ENCODE assay signal across 12 cellular contexts in genomic region chr22:39041908-39042307, GRCh38. TPM values are rescaled to one million over a fixed set of nuclear protein-coding genes. Genes with fewer than 3 reads are reported as not detected.
DNase-seq lines count a peak whose midpoint lies in the region; ATAC-seq and TF ChIP-seq lines count a peak whose summit lies in the region.
"Had no signal": no experiment of that assay in that cellular context is flagged by ENCODE, and none has a peak within 500 bp of the region (broad histone marks: within the 10 kb centered on the region; RNA-seq: fewer than 3 reads in every experiment).

No MANE protein-coding gene starts in this region.

- H3K27me3 Mint-ChIP-seq in MCF 10A (ENCODE audit: insufficient read depth, unreplicated experiment) = no peaks in the 10 kb centered on the region
- H3K27me3 Mint-ChIP-seq in T-helper 17 cell = no peaks in the 10 kb centered on the region
- peaks cover 2 to 4% (median 3%) of the 10 kb centered on the region in 3 donors for H3K27me3 Mint-ChIP-seq in immature natural killer cell (ENCODE audit: low read depth in 3 of 3)

- H3K36me3 ChIP-seq in mammary epithelial cell (ENCODE audit: insufficient read depth, low read length) (no peaks in the 10 kb centered on the region), upper lobe of right lung (no peaks in the 10 kb centered on the region)
- H3K36me3 ChIP-seq: MG63 had no signal

- H3K4me3 Mint-ChIP-seq in MCF 10A (ENCODE audit: unreplicated experiment) = no peak overlapping the region
- peak overlapping the region; percentile 92 for H3K4me3 Mint-ChIP-seq in T-helper 17 cell
- peak overlapping the region; percentile 63 to 88 (median 85) for H3K4me3 Mint-ChIP-seq in immature natural killer cell

- intact Hi-C loops in mammary epithelial cell (cut with micrococcal nuclease) (loop anchor here (2.0 kb wide), 1 partner anchor 27 kb away; the partner anchor contains the start of gene APOBEC3C), MCF 10A (cut with micrococcal nuclease) (no loop called here), upper lobe of right lung (cut with DNase I) (no loop called here), left colon (cut with DNase I, micrococcal nuclease) (no loop called here)

- H3K27ac ChIP-seq in mammary epithelial cell (ENCODE audit: insufficient read depth, low read depth, low read length) (no peak overlapping the region), upper lobe of right lung (no peak overlapping the region)

- H3K27me3 ChIP-seq in mammary epithelial cell (ENCODE audit: insufficient read depth, low read length) (no peaks in the 10 kb centered on the region), upper lobe of right lung (no peaks in the 10 kb centered on the region)
- H3K27me3 ChIP-seq: MG63 had no signal

- no peaks in the 10 kb centered on the region for H4K20me1 ChIP-seq in mammary epithelial cell (ENCODE audit: insufficient read depth, low read length)

- H3K27ac Mint-ChIP-seq in MCF 10A (ENCODE audit: low read depth, unreplicated experiment) = no peak overlapping the region
- H3K27ac Mint-ChIP-seq in T-helper 17 cell = peak overlapping the region; percentile 93
- H3K27ac Mint-ChIP-seq in immature natural killer cell = peak overlapping the region; percentile 89 to 94 (median 92)

- ATAC-seq in T-helper 17 cell = no peak
- no peak for ATAC-seq in upper lobe of right lung
- ATAC-seq in left colon = no peak
- no peak for ATAC-seq in GM18867 (IDR thresholded peaks at IDR 0.05; ENCODE audit: unreplicated experiment)

- H3K36me3 Mint-ChIP-seq in MCF 10A (ENCODE audit: insufficient read depth, unreplicated experiment) (no peaks in the 10 kb centered on the region), T-helper 17 cell (ENCODE audit: low read depth) (no peaks in the 10 kb centered on the region), immature natural killer cell (peaks cover 0 to 11% (median 4%) of the 10 kb centered on the region in 3 donors)

- H3K4me1 Mint-ChIP-seq in MCF 10A (ENCODE audit: insufficient read depth, unreplicated experiment) = no peaks in the 10 kb centered on the region
- H3K4me1 Mint-ChIP-seq in T-helper 17 cell = peaks cover 28% of the 10 kb centered on the region
- peaks cover 45 to 54% of the 10 kb centered on the region in 2 donors for H3K4me1 Mint-ChIP-seq in immature natural killer cell

- no peaks in the 10 kb centered on the region for H3K9me3 ChIP-seq in mammary epithelial cell (replicated peaks; ENCODE audit: insufficient read depth, low read length)
- no peaks in the 10 kb centered on the region for H3K9me3 ChIP-seq in T-helper 17 cell (ENCODE audit: control insufficient read depth, low read length, poor library complexity, severe bottlenecking)
- H3K9me3 ChIP-seq in upper lobe of right lung = no peaks in the 10 kb centered on the region
- H3K9me3 ChIP-seq: MG63 had no signal

- H3K4me3 ChIP-seq in mammary epithelial cell (replicated peaks in 1 of 3; ENCODE audit: insufficient read depth in 1 of 3, low read depth in 2 of 3, low read length in 3 of 3) = peak overlapping the region in 1 of 3 experiments; percentile 71
- peak overlapping the region; percentile 66 for H3K4me3 ChIP-seq in upper lobe of right lung

- dilution Hi-C loops in mammary epithelial cell (cut with HindIII; ENCODE audit: low sequenced_read_pairs) = no loop called here

- H3K79me2 ChIP-seq in mammary epithelial cell (ENCODE audit: insufficient read depth, low read length) = peaks cover 17% of the 10 kb centered on the region

- peaks cover 6% of the 10 kb centered on the region for H3K4me1 ChIP-seq in mammary epithelial cell (ENCODE audit: insufficient read depth, low read length)
- peaks cover 9% of the 10 kb centered on the region for H3K4me1 ChIP-seq in upper lobe of right lung

- CTCF ChIA-PET in mammary epithelial cell (lab: Charles Lee; ENCODE audit: low non-redundant PET) = no interaction called here
- CTCF ChIA-PET in MCF 10A (lab: Yijun Ruan, JAX) = no interaction called here

- DNase-seq in mammary epithelial cell (no peak), MCF 10A (ENCODE audit: unreplicated experiment) (no peak), T-helper 17 cell (no peak), immature natural killer cell (no peak), upper lobe of right lung (no peak), left colon (no peak), NOMO-1 treated with dmso at 0.1 percent for 144 hours (lab: John Stamatoyannopoulos, UW; ENCODE audit: unreplicated experiment) (no peak)
- DNase-seq: AML-193; MG63; SHP77 treated with DMSO at 0.1 percent for 48 hours; stimulated activated naive CD4-positive, alpha-beta T cell treated with Interleukin-2 at 50 U/mL for 16 hours had no signal

- H3K4me2 ChIP-seq in mammary epithelial cell (ENCODE audit: insufficient read depth, low read depth, low read length) = peak overlapping the region; percentile 86

- in situ Hi-C loops in mammary epithelial cell (cut with MboI; ENCODE audit: low sequenced_read_pairs in 2 of 2) = no loop called here

- H2AFZ ChIP-seq in mammary epithelial cell (ENCODE audit: low read depth, low read length) = no peak overlapping the region

- H3K9me3 Mint-ChIP-seq in MCF 10A (ENCODE audit: unreplicated experiment) (no peaks in the 10 kb centered on the region), immature natural killer cell (no peaks in the 10 kb centered on the region)

- no peak overlapping the region for H3K9ac ChIP-seq in mammary epithelial cell (ENCODE audit: insufficient read depth, low read length)

- POLR2A ChIA-PET in MCF 10A (lab: Yijun Ruan, JAX) = interaction anchor here (0.7 kb wide), 1 partner anchor 927 kb away, joined by 3 read pairs; no protein-coding TSS in a partner anchor

- TF ChIP-seq CTCF in mammary epithelial cell (conservative IDR thresholded peaks at IDR 0.05 in 1 of 2, IDR thresholded peaks at IDR 0.05 in 1 of 2; ENCODE audit: extremely low read depth in 1 of 2, insufficient read depth in 1 of 2, low read depth in 1 of 2, low read length in 2 of 2) (no peak), MCF 10A (IDR thresholded peaks at IDR 0.05; ENCODE audit: unreplicated experiment) (no peak), upper lobe of right lung (IDR thresholded peaks at IDR 0.05) (no peak)

- WGBS in mammary epithelial cell (ENCODE audit: low coverage, missing lambda C conversion rate) = 94% methylated on average over 7 of the region's 7 CpGs

- TSS peak; percentile 63 for BruUV-seq in mammary epithelial cell (replicated peaks; lab: Mats Ljungman, UMichigan)
- no TSS peak for BruUV-seq in MCF 10A (replicated peaks; lab: Mats Ljungman, UMichigan)

RNA-seq across cellular contexts. Expression of gene APOBEC3F, which starts 1.2 kb away (rescaled TPM):
- 10 to 100 TPM in 1 of 2 donors, 1 to 10 TPM in 1; 3.5 to 16.4 TPM for total RNA-seq in mammary epithelial cell
- polyA plus RNA-seq in mammary epithelial cell = 13.4 TPM
- polyA minus RNA-seq in mammary epithelial cell = 26.3 TPM
- total RNA-seq in MCF 10A (2022) = 1.3 and 1.4 TPM in 2 replicates
- 10 to 100 TPM; 11.7 to 13.5 TPM for total RNA-seq in T-helper 17 cell
- polyA plus RNA-seq in immature natural killer cell = 10 to 100 TPM in 2 of 3 donors, 1 to 10 TPM in 1; 9.0 to 43.0 (median 16.8) TPM
- total RNA-seq in upper lobe of right lung = 9.0 TPM
- total RNA-seq in left colon = 1 to 10 TPM; 6.3 to 6.6 TPM

RNA-seq across cellular contexts. Expression of gene APOBEC3D, which starts 21.0 kb away (rescaled TPM):
- under 1 TPM; 0.33 to 0.92 TPM for total RNA-seq in mammary epithelial cell
- polyA plus RNA-seq in mammary epithelial cell = 0.53 TPM
- not detected for polyA minus RNA-seq in mammary epithelial cell
- total RNA-seq in MCF 10A (2022) = 0.14 and 0.83 TPM in 2 replicates
- total RNA-seq in T-helper 17 cell = 10 to 100 TPM; 12.2 to 17.6 TPM
- 10 to 100 TPM in 2 of 3 donors, 1 to 10 TPM in 1; 3.9 to 25.3 (median 15.4) TPM for polyA plus RNA-seq in immature natural killer cell
- total RNA-seq in upper lobe of right lung = 3.3 TPM
- 1 to 10 TPM; 3.6 to 7.2 TPM for total RNA-seq in left colon

RNA-seq across cellular contexts. Expression of gene APOBEC3C, which starts 27.9 kb away (rescaled TPM):
- total RNA-seq in mammary epithelial cell (100 to 1,000 TPM in 1 of 2 donors, 10 to 100 TPM in 1; 30.5 to 151 TPM), MCF 10A (2022) (24.8 and 30.1 TPM in 2 replicates), T-helper 17 cell (10 to 100 TPM; 35.9 to 39.8 TPM), upper lobe of right lung (25.3 TPM), left colon (10 to 100 TPM; 19.9 to 37.7 TPM)
- polyA plus RNA-seq in mammary epithelial cell (101 TPM), immature natural killer cell (100 to 1,000 TPM; 242 to 468 (median 346) TPM)
- polyA minus RNA-seq in mammary epithelial cell = 89.5 TPM

RNA-seq across cellular contexts. Expression of gene APOBEC3G, which starts 35.2 kb away (rescaled TPM):
- total RNA-seq in mammary epithelial cell (10 to 100 TPM; 14.3 to 26.2 TPM), MCF 10A (2022) (0.49 and 0.54 TPM in 2 replicates), T-helper 17 cell (10 to 100 TPM; 21.5 to 24.6 TPM), upper lobe of right lung (16.1 TPM), left colon (1 to 10 TPM; 3.8 to 7.8 TPM)
- polyA plus RNA-seq in mammary epithelial cell (50.7 TPM), immature natural killer cell (100 to 1,000 TPM; 494 to 885 (median 545) TPM)
- polyA minus RNA-seq in mammary epithelial cell = 197 TPM

RNA-seq across cellular contexts. Expression of gene APOBEC3H, which starts 55.1 kb away (rescaled TPM):
- total RNA-seq in mammary epithelial cell = under 1 TPM in 1 of 2 donors, not detected in 1; 0.87 TPM
- 0.24 TPM for polyA plus RNA-seq in mammary epithelial cell
- polyA minus RNA-seq in mammary epithelial cell = not detected
- total RNA-seq in MCF 10A (2022) = 0.86 and 1.2 TPM in 2 replicates
- total RNA-seq in T-helper 17 cell = 1 to 10 TPM; 1.4 to 4.4 TPM
- polyA plus RNA-seq in immature natural killer cell = 10 to 100 TPM; 16.7 to 22.2 (median 21.7) TPM
- 0.84 TPM for total RNA-seq in upper lobe of right lung
- not detected for total RNA-seq in left colon
